8 cellular contexts compared by ENCODE assay signal in genomic region chr16:71230122-71230845, GRCh38. TPM values are rescaled to one million over a fixed set of nuclear protein-coding genes. Genes with fewer than 3 reads are reported as not detected.
A peak's percentile ranks its signal among the peaks of the same experiment; 100 is the strongest.
DNase-seq lines count a peak whose midpoint lies in the region; ATAC-seq, FAIRE-seq and TF ChIP-seq lines count a peak whose summit lies in the region.

Gene HYDIN (minus strand): TSS chr16:71230722. CDS start chr16:71186895, 43,827 bp downstream.

- H3K4me3 Mint-ChIP-seq in CD8-positive, alpha-beta memory T cell, result peak within 1 kb of the TSS in 1 of 7 donors; percentile 45

- H3K4me1 Mint-ChIP-seq in CD8-positive, alpha-beta memory T cell, result no peaks in the 10 kb centered on the region

- H3K27me3 Mint-ChIP-seq in CD8-positive, alpha-beta memory T cell, result peaks cover 31 to 47% of the 10 kb centered on the region in 2 donors

- POLR2A ChIA-PET in CD8-positive, alpha-beta memory T cell (lab: Charles Lee), result no interaction called here

- H3K4me3 ChIP-seq in fibroblast of mammary gland (ENCODE audit: control insufficient read depth, low read depth, low read length), result no peak within 1 kb of the TSS
- no peak within 1 kb of the TSS for H3K4me3 ChIP-seq in CD8-positive, alpha-beta memory T cell (ENCODE audit: low read length)

- FAIRE-seq in RCC 7860 (lab: Jason Lieb, UNC), result no peak

- no peak within 1 kb of the TSS for H3K27ac Mint-ChIP-seq in CD8-positive, alpha-beta memory T cell

- peak; percentile 49 for DNase-seq in stimulated activated CD4-positive, alpha-beta T cell treated with anti-CD3 and anti-CD28 coated beads, Interleukin-15, amount 100 ng/mL, for 24 hours
- no peak for DNase-seq in stimulated activated CD4-positive, alpha-beta T cell treated with anti-CD3 and anti-CD28 coated beads, Interleukin-12 subunit alpha, Interleukin-12 subunit beta, amount 100 ng/mL, for 4 hours
- DNase-seq in RCC 7860 (ENCODE audit: low spot score) (peak; percentile 5), fibroblast of mammary gland (ENCODE audit: low read depth) (peak; percentile 28), nucleus accumbens (lab: John Stamatoyannopoulos, UW) (peak in 48 of 56 donors; percentile 2 to 91 (median 60))
- DNase-seq in CD8-positive, alpha-beta memory T cell, result no peak
- DNase-seq in activated CD4-positive, CD25-positive, alpha-beta regulatory T cell treated with anti-CD3 and anti-CD28 coated beads, Interleukin-2, amount 50 U/mL, for 72 hours, result no peak

- H3K36me3 ChIP-seq in CD8-positive, alpha-beta memory T cell (ENCODE audit: insufficient read depth, low read length), result no peaks in the 10 kb centered on the region

- H3K4me1 ChIP-seq in CD8-positive, alpha-beta memory T cell (ENCODE audit: insufficient read depth, low read length), result no peaks in the 10 kb centered on the region

- peaks cover 6% of the 10 kb centered on the region for H3K27me3 ChIP-seq in CD8-positive, alpha-beta memory T cell (ENCODE audit: insufficient read depth, low read length, poor library complexity, severe bottlenecking)

- CTCF ChIA-PET in CD8-positive, alpha-beta memory T cell (lab: Charles Lee), result no interaction called here

- no peaks in the 10 kb centered on the region for H3K9me3 ChIP-seq in CD8-positive, alpha-beta memory T cell (ENCODE audit: low read length)

- no peak for TF ChIP-seq CTCF in fibroblast of mammary gland (conservative IDR thresholded peaks at IDR 0.05; ENCODE audit: control insufficient read depth, insufficient read depth, low read depth, low read length)

- no peak within 1 kb of the TSS for H3K27ac ChIP-seq in CD8-positive, alpha-beta memory T cell (ENCODE audit: low read depth, low read length)

- ATAC-seq in GM21526 (IDR thresholded peaks at IDR 0.05; ENCODE audit: low FRiP score, unreplicated experiment), result no peak

- H3K36me3 Mint-ChIP-seq in CD8-positive, alpha-beta memory T cell, result peaks cover 0 to 24% (median 4%) of the 10 kb centered on the region in 3 donors

- peaks cover 36 to 48% (median 40%) of the 10 kb centered on the region in 5 donors for H3K9me3 Mint-ChIP-seq in CD8-positive, alpha-beta memory T cell

RNA-seq across cellular contexts. Expression of gene HYDIN, which starts in this region (rescaled TPM):
- not detected for total RNA-seq in CD8-positive, alpha-beta memory T cell
- polyA plus RNA-seq in CD8-positive, alpha-beta memory T cell, result not detected

Comparison
In these comparisons a context has a peak if more than half of its experiments do, and no peak if none do; other contexts are left out.
1. DNase-seq: peak in stimulated activated CD4-positive, alpha-beta T cell treated with anti-CD3 and anti-CD28 coated beads, Interleukin-15, amount 100 ng/mL, for 24 hours (single experiment), RCC 7860 (single experiment), fibroblast of mammary gland (single experiment) and nucleus accumbens (48 of 56); none in stimulated activated CD4-positive, alpha-beta T cell treated with anti-CD3 and anti-CD28 coated beads, Interleukin-12 subunit alpha, Interleukin-12 subunit beta, amount 100 ng/mL, for 4 hours (single experiment), CD8-positive, alpha-beta memory T cell (0 of 5) and activated CD4-positive, CD25-positive, alpha-beta regulatory T cell treated with anti-CD3 and anti-CD28 coated beads, Interleukin-2, amount 50 U/mL, for 72 hours (single experiment).